13 cellular contexts compared by ENCODE assay signal in genomic region chr3:81871358-81872152, GRCh38.
DNase-seq lines count a peak whose midpoint lies in the region; TF ChIP-seq lines count a peak whose summit lies in the region.
"Had no signal": no experiment of that assay in that cellular context is flagged by ENCODE, and none has a peak within 500 bp of the region (broad histone marks: within the 10 kb centered on the region; RNA-seq: fewer than 3 reads in every experiment).

No MANE protein-coding gene starts in this region.

- CTCF ChIA-PET in OCI-LY7 (lab: Charles Lee; ENCODE audit: unreplicated experiment) = no interaction called here

- H3K9me2 ChIP-seq in OCI-LY7 (ENCODE audit: insufficient read depth, low read length) = no peaks in the 10 kb centered on the region

- H3K4me3 ChIP-seq in OCI-LY7 (ENCODE audit: low read depth, low read length, poor library complexity, severe bottlenecking) (no peak overlapping the region), fibroblast of the aortic adventitia (ENCODE audit: low read depth, low read length) (no peak overlapping the region), retinal pigment epithelial cell (ENCODE audit: low read length) (no peak overlapping the region)
- H3K4me3 ChIP-seq: SK-N-MC, tibial artery had no signal

- H3K36me3 ChIP-seq in OCI-LY7 (ENCODE audit: insufficient read depth, low read length) = no peaks in the 10 kb centered on the region
- H3K36me3 ChIP-seq: tibial artery had no signal

- no peaks in the 10 kb centered on the region for H3K4me1 ChIP-seq in OCI-LY7 (ENCODE audit: insufficient read depth, low read length, poor library complexity, severe bottlenecking)

- no peaks in the 10 kb centered on the region for H3K9me3 ChIP-seq in OCI-LY7 (ENCODE audit: low read length)
- H3K9me3 ChIP-seq: tibial artery had no signal

- no TSS peak for BruUV-seq in OCI-LY7 (replicated peaks; lab: Mats Ljungman, UMichigan)

- H3K27ac ChIP-seq in OCI-LY7 (ENCODE audit: low read depth, low read length, poor library complexity, severe bottlenecking) = no peak overlapping the region
- H3K27ac ChIP-seq: SK-N-MC, tibial artery had no signal

- H3K79me2 ChIP-seq in OCI-LY7 (ENCODE audit: insufficient read depth, low read depth, low read length) = no peaks in the 10 kb centered on the region

- DNase-seq in NCI-H748 (lab: John Stamatoyannopoulos, UW; ENCODE audit: unreplicated experiment) = peak; percentile 17
- DNase-seq in NCI-H748 treated with DMSO at 0.1 percent for 48 hours (lab: John Stamatoyannopoulos, UW) = no peak
- no peak for DNase-seq in OCI-LY7 (ENCODE audit: low spot score)
- DNase-seq in fibroblast of the aortic adventitia (ENCODE audit: low read depth) = peak; percentile 5
- DNase-seq in retinal pigment epithelial cell (ENCODE audit: low read depth) = no peak
- no peak for DNase-seq in Ammon's horn (ENCODE audit: low spot score)
- DNase-seq in NCI-H510A treated with DMSO at 0.1 percent for 48 hours (lab: John Stamatoyannopoulos, UW) = no peak
- no peak for DNase-seq in GOT3 (lab: John Stamatoyannopoulos, UW)
- DNase-seq: activated CD4-positive, CD25-positive, alpha-beta regulatory T cell treated with anti-CD3 and anti-CD28 coated beads, Interleukin-2, amount 50 U/mL, for 72 hours; activated T-cell treated with anti-CD3 and anti-CD28 coated beads, Interleukin-2, amount 50 U/mL, for 72 hours; Karpas-422; tibial artery had no signal

- POLR2A ChIA-PET in OCI-LY7 (lab: Charles Lee) = interaction anchor here (0.8 kb wide), 1 partner anchor 211 kb away, joined by 5 read pairs; no protein-coding TSS in a partner anchor

- H3K4me2 ChIP-seq in OCI-LY7 (ENCODE audit: low read length) = no peak overlapping the region

- 0 out of 2 replicates have a peak, but pooled peaks have one; percentile 26 for TF ChIP-seq CTCF in OCI-LY7 (conservative IDR thresholded peaks at IDR 0.05; ENCODE audit: low read length)
- TF ChIP-seq CTCF in fibroblast of the aortic adventitia (IDR thresholded peaks at IDR 0.05; ENCODE audit: insufficient read depth, low read length) = no peak
- TF ChIP-seq CTCF in retinal pigment epithelial cell (conservative IDR thresholded peaks at IDR 0.05; ENCODE audit: low read depth, low read length) = peak; percentile 37

- H2AFZ ChIP-seq in OCI-LY7 (ENCODE audit: low read length) = no peak overlapping the region

- intact Hi-C loops in OCI-LY7 (cut with micrococcal nuclease; ENCODE audit: unreplicated experiment) = no loop called here

- H4K20me1 ChIP-seq in OCI-LY7 (ENCODE audit: insufficient read depth, low read length) = no peaks in the 10 kb centered on the region

Comparison
In these comparisons a context has a peak if more than half of its experiments do, and no peak if none do; other contexts are left out.
1. DNase-seq: peak in NCI-H748 (single experiment) and fibroblast of the aortic adventitia (single experiment); none in NCI-H748 treated with DMSO at 0.1 percent for 48 hours (single experiment), OCI-LY7 (single experiment), retinal pigment epithelial cell (single experiment), Ammon's horn (single experiment), NCI-H510A treated with DMSO at 0.1 percent for 48 hours (single experiment) and GOT3 (single experiment).